1 cellular context compared by ENCODE assay signal in genomic region chr5:76104027-76104426, GRCh38.
TF ChIP-seq lines count a peak whose summit lies in the region.

No MANE protein-coding gene starts in this region.

TF ChIP-seq in A549, 52 proteins besides CTCF, POLR2A, EP300 and RAD21 (continued from another document):
- TF ChIP-seq, protein P1, sequence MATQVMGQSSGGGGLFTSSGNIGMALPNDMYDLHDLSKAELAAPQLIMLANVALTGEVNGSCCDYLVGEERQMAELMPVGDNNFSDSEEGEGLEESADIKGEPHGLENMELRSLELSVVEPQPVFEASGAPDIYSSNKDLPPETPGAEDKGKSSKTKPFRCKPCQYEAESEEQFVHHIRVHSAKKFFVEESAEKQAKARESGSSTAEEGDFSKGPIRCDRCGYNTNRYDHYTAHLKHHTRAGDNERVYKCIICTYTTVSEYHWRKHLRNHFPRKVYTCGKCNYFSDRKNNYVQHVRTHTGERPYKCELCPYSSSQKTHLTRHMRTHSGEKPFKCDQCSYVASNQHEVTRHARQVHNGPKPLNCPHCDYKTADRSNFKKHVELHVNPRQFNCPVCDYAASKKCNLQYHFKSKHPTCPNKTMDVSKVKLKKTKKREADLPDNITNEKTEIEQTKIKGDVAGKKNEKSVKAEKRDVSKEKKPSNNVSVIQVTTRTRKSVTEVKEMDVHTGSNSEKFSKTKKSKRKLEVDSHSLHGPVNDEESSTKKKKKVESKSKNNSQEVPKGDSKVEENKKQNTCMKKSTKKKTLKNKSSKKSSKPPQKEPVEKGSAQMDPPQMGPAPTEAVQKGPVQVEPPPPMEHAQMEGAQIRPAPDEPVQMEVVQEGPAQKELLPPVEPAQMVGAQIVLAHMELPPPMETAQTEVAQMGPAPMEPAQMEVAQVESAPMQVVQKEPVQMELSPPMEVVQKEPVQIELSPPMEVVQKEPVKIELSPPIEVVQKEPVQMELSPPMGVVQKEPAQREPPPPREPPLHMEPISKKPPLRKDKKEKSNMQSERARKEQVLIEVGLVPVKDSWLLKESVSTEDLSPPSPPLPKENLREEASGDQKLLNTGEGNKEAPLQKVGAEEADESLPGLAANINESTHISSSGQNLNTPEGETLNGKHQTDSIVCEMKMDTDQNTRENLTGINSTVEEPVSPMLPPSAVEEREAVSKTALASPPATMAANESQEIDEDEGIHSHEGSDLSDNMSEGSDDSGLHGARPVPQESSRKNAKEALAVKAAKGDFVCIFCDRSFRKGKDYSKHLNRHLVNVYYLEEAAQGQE (IDR thresholded peaks at IDR 0.05): peak; percentile 92
- TF ChIP-seq RARB (CRISPR knock-in tag; IDR thresholded peaks at IDR 0.05) (no peak), HOXB13 (CRISPR knock-in tag; IDR thresholded peaks at IDR 0.05; ENCODE audit: low read depth) (no peak), TP53 (CRISPR knock-in tag; IDR thresholded peaks at IDR 0.05) (no peak)
